Comparison of ENCODE assay signal across 11 cellular contexts in the genomic region with DNA sequence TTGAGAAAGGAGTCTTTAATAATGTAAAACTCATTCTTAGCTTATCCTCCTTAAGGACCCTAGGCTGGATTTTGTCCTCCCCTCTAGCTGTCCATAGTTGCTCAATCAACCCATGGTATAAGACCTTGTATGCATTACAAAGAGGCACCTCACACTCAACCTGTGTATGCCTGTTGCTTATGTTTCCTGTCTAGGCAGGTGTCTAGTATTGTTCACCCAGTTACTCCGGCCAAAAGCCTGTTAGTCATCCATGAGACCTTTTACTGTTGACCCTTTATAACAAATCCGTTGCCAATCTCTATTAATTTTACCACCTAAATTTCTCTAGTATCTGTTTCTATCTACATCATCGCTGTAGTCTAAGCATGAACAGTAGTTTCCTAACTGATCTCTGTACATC. TPM values are rescaled to one million over a fixed set of nuclear protein-coding genes. Genes with fewer than 3 reads are reported as not detected.
DNase-seq lines count a peak whose midpoint lies in the region; ATAC-seq and TF ChIP-seq lines count a peak whose summit lies in the region.
"Had no signal": no experiment of that assay in that cellular context is flagged by ENCODE, and none has a peak within 500 bp of the region (broad histone marks: within the 10 kb centered on the region; RNA-seq: fewer than 3 reads in every experiment).

No MANE protein-coding gene starts in this region.

- DNase-seq in stimulated activated naive CD8-positive, alpha-beta T cell treated with anti-CD3 and anti-CD28 coated beads, Interleukin-15, amount 100 ng/mL, for 72 hours, result no peak
- no peak for DNase-seq in activated naive CD4-positive, alpha-beta T cell treated with anti-CD3 and anti-CD28 coated beads, Interleukin-2, amount 50 U/mL, for 16 hours
- no peak for DNase-seq in nephron progenitor cell
- no peak for DNase-seq in hypothalamus (lab: John Stamatoyannopoulos, UW)
- no peak for DNase-seq in H4 (ENCODE audit: low spot score)
- DNase-seq: ACHN; NCI-H82; stimulated activated CD4-positive, alpha-beta T cell treated with anti-CD3 and anti-CD28 coated beads, Interleukin-12 subunit alpha, Interleukin-12 subunit beta, amount 100 ng/mL, for 4 hours had no signal

- H3K27ac Mint-ChIP-seq in stimulated activated naive CD8-positive, alpha-beta T cell treated with anti-CD3 and anti-CD28 coated beads, Interleukin-15, Interleukin-2, amounts not matched to agents 100 ng/mL and 50 ng/mL, for 24 hours, result peak overlapping the region; percentile 17
- no peak overlapping the region for H3K27ac Mint-ChIP-seq in stimulated activated naive CD8-positive, alpha-beta T cell treated with anti-CD3 and anti-CD28 coated beads, Interleukin-15, amount 100 ng/mL, for 72 hours
- H3K27ac Mint-ChIP-seq in nephron progenitor cell, result no peak overlapping the region

- peaks cover 51% of the 10 kb centered on the region for H3K36me3 Mint-ChIP-seq in stimulated activated naive CD8-positive, alpha-beta T cell treated with anti-CD3 and anti-CD28 coated beads, Interleukin-15, Interleukin-2, amounts not matched to agents 100 ng/mL and 50 ng/mL, for 24 hours (ENCODE audit: low read depth)
- H3K36me3 Mint-ChIP-seq in nephron progenitor cell (ENCODE audit: low read depth), result peaks cover 44% of the 10 kb centered on the region

- H3K27me3 Mint-ChIP-seq in stimulated activated naive CD8-positive, alpha-beta T cell treated with anti-CD3 and anti-CD28 coated beads, Interleukin-15, Interleukin-2, amounts not matched to agents 100 ng/mL and 50 ng/mL, for 24 hours, result no peaks in the 10 kb centered on the region
- no peaks in the 10 kb centered on the region for H3K27me3 Mint-ChIP-seq in stimulated activated naive CD8-positive, alpha-beta T cell treated with anti-CD3 and anti-CD28 coated beads, Interleukin-15, amount 100 ng/mL, for 72 hours
- H3K27me3 Mint-ChIP-seq in nephron progenitor cell (ENCODE audit: low read depth, poor library complexity), result no peaks in the 10 kb centered on the region

- H3K9me3 Mint-ChIP-seq in stimulated activated naive CD8-positive, alpha-beta T cell treated with anti-CD3 and anti-CD28 coated beads, Interleukin-15, Interleukin-2, amounts not matched to agents 100 ng/mL and 50 ng/mL, for 24 hours, result peaks cover 4% of the 10 kb centered on the region
- peaks cover 3 to 5% of the 10 kb centered on the region in 2 donors for H3K9me3 Mint-ChIP-seq in stimulated activated naive CD8-positive, alpha-beta T cell treated with anti-CD3 and anti-CD28 coated beads, Interleukin-15, amount 100 ng/mL, for 72 hours
- H3K9me3 Mint-ChIP-seq in nephron progenitor cell, result peaks cover 4% of the 10 kb centered on the region

- H3K27ac ChIP-seq in VCaP, result peak overlapping the region; percentile 76

- peaks cover 56% of the 10 kb centered on the region for H3K4me1 Mint-ChIP-seq in stimulated activated naive CD8-positive, alpha-beta T cell treated with anti-CD3 and anti-CD28 coated beads, Interleukin-15, Interleukin-2, amounts not matched to agents 100 ng/mL and 50 ng/mL, for 24 hours (ENCODE audit: low read depth)
- peaks cover 52% of the 10 kb centered on the region for H3K4me1 Mint-ChIP-seq in stimulated activated naive CD8-positive, alpha-beta T cell treated with anti-CD3 and anti-CD28 coated beads, Interleukin-15, amount 100 ng/mL, for 72 hours
- H3K4me1 Mint-ChIP-seq in nephron progenitor cell, result peaks cover 24% of the 10 kb centered on the region

- no peak overlapping the region for H3K4me3 Mint-ChIP-seq in stimulated activated naive CD8-positive, alpha-beta T cell treated with anti-CD3 and anti-CD28 coated beads, Interleukin-15, Interleukin-2, amounts not matched to agents 100 ng/mL and 50 ng/mL, for 24 hours
- H3K4me3 Mint-ChIP-seq in stimulated activated naive CD8-positive, alpha-beta T cell treated with anti-CD3 and anti-CD28 coated beads, Interleukin-15, amount 100 ng/mL, for 72 hours, result no peak overlapping the region
- H3K4me3 Mint-ChIP-seq in nephron progenitor cell, result no peak overlapping the region

- TF ChIP-seq CTCF in VCaP (conservative IDR thresholded peaks at IDR 0.05), result no peak
- no peak for TF ChIP-seq CTCF in nephron progenitor cell (IDR thresholded peaks at IDR 0.05)

- ATAC-seq in stimulated activated naive CD8-positive, alpha-beta T cell treated with anti-CD3 and anti-CD28 coated beads, Interleukin-15, amount 100 ng/mL, for 72 hours, result no peak
- peak; percentile 29 for ATAC-seq in HG02973 (IDR thresholded peaks at IDR 0.05; ENCODE audit: unreplicated experiment)

RNA-seq across cellular contexts. Expression of a gene that starts 3.7 kb away (rescaled TPM):
- 14.3 and 22.2 TPM in 2 replicates for total RNA-seq in H4 (2014; rRNA removed; shearing (Covaris generic))
